27 cellular contexts compared by ENCODE assay signal in genomic region chr7:42460148-42460547, GRCh38.
"Had no signal": no experiment of that assay in that cellular context is flagged by ENCODE, and none has a peak within 500 bp of the region (broad histone marks: within the 10 kb centered on the region; RNA-seq: fewer than 3 reads in every experiment).

No MANE protein-coding gene starts in this region.

- H3K27me3 ChIP-seq: stomach, suprapubic skin, testis, thyroid gland, tibial artery, tibial nerve, transverse colon, upper lobe of left lung, upper lobe of right lung, uterus, vagina had no signal

- H3K4me1 ChIP-seq: stomach, suprapubic skin, testis, thyroid gland, tibial artery, transverse colon, upper lobe of left lung, upper lobe of right lung, uterus had no signal

- DNase-seq: stimulated activated CD4-positive, alpha-beta T cell treated with anti-CD3 and anti-CD28 coated beads, Interleukin-4, amount 100 ng/mL, for 1 hour; stimulated activated CD4-positive, alpha-beta T cell treated with anti-CD3 and anti-CD28 coated beads, Interleukin-4, amount 100 ng/mL, for 24 hours; stimulated activated CD4-positive, alpha-beta T cell treated with anti-CD3 and anti-CD28 coated beads, Interleukin-4, amount 100 ng/mL, for 4 hours; stimulated activated CD8-positive, alpha-beta memory T cell treated with anti-CD3 and anti-CD28 coated beads, Interleukin-4, amount 100 ng/mL, for 48 hours; stimulated activated naive B cell treated with anti-CD40 and anti-IgM and Interleukin-4, amounts not matched to agents 10 μg/mL and 1 μg/mL and 100 μg/mL, for 72 hours; stimulated activated naive CD4-positive, alpha-beta T cell; stimulated activated naive CD4-positive, alpha-beta T cell treated with Interleukin-2 at 50 U/mL for 16 hours; stimulated activated naive CD8-positive, alpha-beta T cell treated with anti-CD3 and anti-CD28 coated beads, Interleukin-15, amount 100 ng/mL, for 72 hours; stimulated activated naive CD8-positive, alpha-beta T cell treated with anti-CD3 and anti-CD28 coated beads, Interleukin-15, Interleukin-2, amounts not matched to agents 100 U/mL and 50 U/mL, for 24 hours; stomach; substantia nigra; testis; thyroid gland; tibial artery; transverse colon; upper lobe of left lung; upper lobe of right lung; uterus had no signal

- H3K27ac Mint-ChIP-seq: stimulated activated effector memory CD8-positive, alpha-beta T cell treated with anti-CD3 and anti-CD28 coated beads, Interleukin-12 subunit alpha, Interleukin-12 subunit beta, amount 100 ng/mL, for 72 hours; stimulated activated memory B cell treated with anti-CD40 and anti-IgM and Interleukin-4, amounts not matched to agents 10 μg/mL and 1 μg/mL and 100 μg/mL, for 72 hours; stimulated activated naive B cell treated with anti-CD40 and anti-IgM and Interleukin-4, amounts not matched to agents 10 μg/mL and 1 μg/mL and 100 μg/mL, for 72 hours; stimulated activated naive CD8-positive, alpha-beta T cell treated with anti-CD3 and anti-CD28 coated beads, Interleukin-15, Interleukin-2, amounts not matched to agents 100 ng/mL and 50 ng/mL, for 24 hours; type B pancreatic cell had no signal

- H3K36me3 ChIP-seq: stomach, suprapubic skin, thoracic aorta, thyroid gland, tibial artery, tibial nerve, transverse colon, upper lobe of left lung, upper lobe of right lung, uterus, vagina had no signal

- H3K4me3 ChIP-seq: stomach, suprapubic skin, testis, thoracic aorta, thyroid gland, tibial artery, tibial nerve, transverse colon, upper lobe of left lung, upper lobe of right lung, uterus, vagina had no signal

- ATAC-seq: stimulated activated effector memory CD8-positive, alpha-beta T cell treated with anti-CD3 and anti-CD28 coated beads, Interleukin-12 subunit alpha, Interleukin-12 subunit beta, amount 100 ng/mL, for 72 hours; stimulated activated memory B cell treated with anti-CD40 and anti-IgM and Interleukin-4, amounts not matched to agents 10 μg/mL and 1 μg/mL and 100 μg/mL, for 72 hours; stimulated activated naive B cell treated with anti-CD40 and anti-IgM and Interleukin-4, amounts not matched to agents 10 μg/mL and 1 μg/mL and 100 μg/mL, for 72 hours; stimulated activated naive CD8-positive, alpha-beta T cell treated with anti-CD3 and anti-CD28 coated beads, Interleukin-15, amount 100 ng/mL, for 72 hours; stimulated activated naive CD8-positive, alpha-beta T cell treated with anti-CD3 and anti-CD28 coated beads, Interleukin-15, Interleukin-2, amounts not matched to agents 100 U/mL and 50 U/mL, for 24 hours; upper lobe of right lung had no signal

- H3K4me1 Mint-ChIP-seq: stimulated activated effector memory CD8-positive, alpha-beta T cell treated with anti-CD3 and anti-CD28 coated beads, Interleukin-12 subunit alpha, Interleukin-12 subunit beta, amount 100 ng/mL, for 72 hours; stimulated activated memory B cell treated with anti-CD40 and anti-IgM and Interleukin-4, amounts not matched to agents 10 μg/mL and 1 μg/mL and 100 μg/mL, for 72 hours; stimulated activated naive B cell treated with anti-CD40 and anti-IgM and Interleukin-4, amounts not matched to agents 10 μg/mL and 1 μg/mL and 100 μg/mL, for 72 hours; stimulated activated naive CD8-positive, alpha-beta T cell treated with anti-CD3 and anti-CD28 coated beads, Interleukin-15, amount 100 ng/mL, for 72 hours had no signal

- H3K27me3 Mint-ChIP-seq: stimulated activated naive CD8-positive, alpha-beta T cell treated with anti-CD3 and anti-CD28 coated beads, Interleukin-15, Interleukin-2, amounts not matched to agents 100 ng/mL and 50 ng/mL, for 24 hours; type B pancreatic cell had no signal

- FAIRE-seq: urothelium cell line had no signal

- H3K27ac ChIP-seq: stomach, suprapubic skin, testis, thoracic aorta, thyroid gland, tibial artery, tibial nerve, transverse colon, upper lobe of left lung, upper lobe of right lung, uterus, vagina had no signal

- H3K36me3 Mint-ChIP-seq: stimulated activated effector memory CD8-positive, alpha-beta T cell treated with anti-CD3 and anti-CD28 coated beads, Interleukin-12 subunit alpha, Interleukin-12 subunit beta, amount 100 ng/mL, for 72 hours; stimulated activated memory B cell treated with anti-CD40 and anti-IgM and Interleukin-4, amounts not matched to agents 10 μg/mL and 1 μg/mL and 100 μg/mL, for 72 hours; stimulated activated naive B cell treated with anti-CD40 and anti-IgM and Interleukin-4, amounts not matched to agents 10 μg/mL and 1 μg/mL and 100 μg/mL, for 72 hours; type B pancreatic cell had no signal

- H3K9me3 Mint-ChIP-seq: stimulated activated naive B cell treated with anti-CD40 and anti-IgM and Interleukin-4, amounts not matched to agents 10 μg/mL and 1 μg/mL and 100 μg/mL, for 72 hours had no signal

- H3K9me3 ChIP-seq: suprapubic skin, testis, thoracic aorta, thyroid gland, tibial artery, tibial nerve, transverse colon, upper lobe of left lung, upper lobe of right lung, uterus, vagina had no signal

- H3K4me3 Mint-ChIP-seq: stimulated activated effector memory CD8-positive, alpha-beta T cell treated with anti-CD3 and anti-CD28 coated beads, Interleukin-12 subunit alpha, Interleukin-12 subunit beta, amount 100 ng/mL, for 72 hours; stimulated activated memory B cell treated with anti-CD40 and anti-IgM and Interleukin-4, amounts not matched to agents 10 μg/mL and 1 μg/mL and 100 μg/mL, for 72 hours; stimulated activated naive B cell treated with anti-CD40 and anti-IgM and Interleukin-4, amounts not matched to agents 10 μg/mL and 1 μg/mL and 100 μg/mL, for 72 hours; stimulated activated naive CD8-positive, alpha-beta T cell treated with anti-CD3 and anti-CD28 coated beads, Interleukin-15, amount 100 ng/mL, for 72 hours; stimulated activated naive CD8-positive, alpha-beta T cell treated with anti-CD3 and anti-CD28 coated beads, Interleukin-15, Interleukin-2, amounts not matched to agents 100 ng/mL and 50 ng/mL, for 24 hours; type B pancreatic cell had no signal
